ENCODE assay signal across 8 cellular contexts in the genomic region with DNA sequence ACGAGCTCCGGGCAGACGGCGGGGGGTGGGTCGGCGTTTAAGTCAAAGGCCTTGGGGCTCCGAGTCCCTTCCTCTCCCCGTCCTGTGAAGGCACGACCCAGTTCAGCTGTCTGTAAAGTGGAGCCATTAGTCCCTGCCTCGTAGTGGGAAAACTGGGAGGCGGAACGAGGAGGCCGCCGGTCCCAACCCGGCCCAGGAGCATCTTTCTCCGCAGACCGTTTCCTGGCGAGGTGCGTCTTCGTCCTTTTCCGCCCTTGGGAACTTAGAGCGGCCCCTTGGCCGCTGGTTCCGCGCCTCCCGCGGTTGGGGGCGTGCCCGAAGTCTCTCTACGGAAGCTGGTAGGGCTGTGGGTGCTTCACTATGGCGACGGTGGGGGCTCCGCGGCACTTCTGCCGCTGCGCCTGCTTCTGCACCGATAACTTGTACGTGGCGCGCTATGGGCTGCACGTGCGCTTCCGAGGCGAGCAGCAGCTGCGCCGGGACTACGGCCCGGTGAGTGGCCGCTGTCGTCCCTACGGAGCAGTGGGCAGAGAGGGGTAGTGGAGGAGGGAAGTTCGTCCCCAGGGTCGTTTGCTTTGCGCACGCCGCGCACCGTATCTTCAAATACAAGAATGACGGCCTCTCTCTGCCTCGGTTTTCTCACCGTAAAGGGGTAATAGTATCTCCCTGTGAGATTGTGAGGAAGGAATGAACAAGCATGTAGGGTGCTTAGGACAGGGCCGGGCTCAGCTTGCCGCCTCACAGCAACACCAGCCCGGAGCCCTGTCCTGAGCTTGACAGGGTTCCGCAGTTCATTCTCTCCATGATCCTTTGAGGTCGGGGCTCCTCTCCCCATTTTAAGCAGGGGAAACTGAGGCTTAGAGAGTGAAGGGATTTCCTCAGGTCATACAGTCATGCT. TPM values are rescaled to one million over a fixed set of nuclear protein-coding genes. Genes with fewer than 3 reads are reported as not detected.
DNase-seq lines count a peak whose midpoint lies in the region; ATAC-seq and TF ChIP-seq lines count a peak whose summit lies in the region.

A gene (plus strand): TSS at position 353 of the 898 bp plus-strand sequence. CDS start 8 bp downstream, at position 361.

- peak; percentile 56 for ATAC-seq in HG03378 (IDR thresholded peaks at IDR 0.05; ENCODE audit: unreplicated experiment)

- DNase-seq in AG20443 (ENCODE audit: low spot score) = peak; percentile 93
- peak; percentile 82 for DNase-seq in NCI-H446 treated with DMSO at 0.1 percent for 48 hours (lab: John Stamatoyannopoulos, UW)
- peak; percentile 88 for DNase-seq in activated CD4-positive, CD25-positive, alpha-beta regulatory T cell treated with anti-CD3 and anti-CD28 coated beads, Interleukin-2, amount 50 U/mL, for 72 hours
- peak; percentile 90 for DNase-seq in cerebellar cortex (ENCODE audit: low spot score)
- peak; percentile 37 for DNase-seq in kidney epithelial cell (ENCODE audit: low read depth)
- peak; percentile 96 for DNase-seq in stimulated activated CD4-positive, alpha-beta T cell treated with anti-CD3 and anti-CD28 coated beads, Interleukin-15, amount 100 ng/mL, for 24 hours

- no peaks in the 10 kb centered on the region for H3K36me3 ChIP-seq in kidney epithelial cell (ENCODE audit: control insufficient read depth, insufficient read depth, low read length)

- H3K4me3 ChIP-seq in kidney epithelial cell (ENCODE audit: low read depth, low read length) = peak within 1 kb of the TSS; percentile 96

- H3K27me3 ChIP-seq in kidney epithelial cell (ENCODE audit: control insufficient read depth, insufficient read depth, low read length) = no peaks in the 10 kb centered on the region

- TF ChIP-seq CTCF in kidney epithelial cell (IDR thresholded peaks at IDR 0.05; ENCODE audit: insufficient read depth, low read length, poor library complexity, severe bottlenecking) = no peak

- TF ChIP-seq POLR2A in GM19099 (IDR thresholded peaks at IDR 0.05; ENCODE audit: extremely low read depth, insufficient read length, low read depth) = peak; percentile 56

RNA-seq across cellular contexts. Expression of the gene that starts here (rescaled TPM):
- total RNA-seq in kidney epithelial cell = 13.0 and 14.9 TPM in 2 replicates

Comparison
In these comparisons a context has a peak if more than half of its experiments do, and no peak if none do; other contexts are left out.
1. Peak in every context shown above with its lines: DNase-seq, ATAC-seq and H3K4me3 ChIP-seq.
2. DNase-seq: peak in every context shown above with its lines; median percentile 96 in stimulated activated CD4-positive, alpha-beta T cell treated with anti-CD3 and anti-CD28 coated beads, Interleukin-15, amount 100 ng/mL, for 24 hours; 93 in AG20443; 90 in cerebellar cortex; 88 in activated CD4-positive, CD25-positive, alpha-beta regulatory T cell treated with anti-CD3 and anti-CD28 coated beads, Interleukin-2, amount 50 U/mL, for 72 hours; 82 in NCI-H446 treated with DMSO at 0.1 percent for 48 hours; 37 in kidney epithelial cell.